25 cellular contexts compared by ENCODE assay signal in genomic region chr13:75264611-75265010, GRCh38.
"Had no signal": no experiment of that assay in that cellular context is flagged by ENCODE, and none has a peak within 500 bp of the region (broad histone marks: within the 10 kb centered on the region; RNA-seq: fewer than 3 reads in every experiment).

No MANE protein-coding gene starts in this region.

- H3K9me3 Mint-ChIP-seq: activated CD4-positive, alpha-beta T cell treated with anti-CD3 and anti-CD28 coated beads, Interleukin-2, amount 10 ng/mL, durations not matched to agents 7 days and 5 days; activated naive CD8-positive, alpha-beta T cell treated with anti-CD3 and anti-CD28 coated beads for 36 hours; activated T-cell treated with anti-CD3 and anti-CD28 coated beads, Interleukin-2, amount 50 U/mL, for 24 hours; activated T-helper 17 cell treated with anti-CD3 and anti-CD28 coated beads, Interleukin-2, amount 50 U/mL, for 72 hours; central memory CD8-positive, alpha-beta T cell; effector memory CD8-positive, alpha-beta T cell had no signal

- H3K4me1 ChIP-seq: breast epithelium, colonic mucosa, uterus had no signal

- H3K27me3 ChIP-seq: breast epithelium, colonic mucosa, dorsolateral prefrontal cortex, hepatocyte, uterus had no signal

- H3K4me1 Mint-ChIP-seq: activated CD4-positive, alpha-beta T cell treated with anti-CD3 and anti-CD28 coated beads, Interleukin-2, amount 10 ng/mL, durations not matched to agents 7 days and 5 days; activated T-helper 17 cell treated with anti-CD3 and anti-CD28 coated beads, Interleukin-2, amount 50 U/mL, for 72 hours; central memory CD8-positive, alpha-beta T cell; nephron; stimulated activated naive B cell treated with anti-CD40 and anti-IgM and Interleukin-4, amounts not matched to agents 10 μg/mL and 1 μg/mL and 100 μg/mL, for 72 hours had no signal

- H3K9me3 ChIP-seq: breast epithelium, colonic mucosa, uterus had no signal

- H3K36me3 ChIP-seq: breast epithelium, colonic mucosa, uterus, WERI-Rb-1 had no signal

- ATAC-seq: activated T-helper 17 cell treated with anti-CD3 and anti-CD28 coated beads, Interleukin-2, amount 50 U/mL, for 72 hours; effector memory CD8-positive, alpha-beta T cell; esophagus mucosa; left cardiac atrium; sciatic nerve; stimulated activated naive B cell treated with anti-CD40 and anti-IgM and Interleukin-4, amounts not matched to agents 10 μg/mL and 1 μg/mL and 100 μg/mL, for 72 hours had no signal

- H3K27ac Mint-ChIP-seq: activated CD4-positive, alpha-beta T cell treated with anti-CD3 and anti-CD28 coated beads, Interleukin-2, amount 10 ng/mL, durations not matched to agents 7 days and 5 days; activated naive CD8-positive, alpha-beta T cell treated with anti-CD3 and anti-CD28 coated beads for 36 hours; activated T-cell treated with anti-CD3 and anti-CD28 coated beads, Interleukin-2, amount 50 U/mL, for 24 hours; activated T-helper 17 cell treated with anti-CD3 and anti-CD28 coated beads, Interleukin-2, amount 50 U/mL, for 72 hours; effector memory CD8-positive, alpha-beta T cell; nephron; stimulated activated naive B cell treated with anti-CD40 and anti-IgM and Interleukin-4, amounts not matched to agents 10 μg/mL and 1 μg/mL and 100 μg/mL, for 72 hours had no signal

- DNase-seq: activated CD4-positive, alpha-beta T cell treated with anti-CD3 and anti-CD28 coated beads, Interleukin-2, amount 10 ng/mL, durations not matched to agents 7 days and 5 days; activated CD4-positive, CD25-positive, alpha-beta regulatory T cell treated with anti-CD3 and anti-CD28 coated beads, Interleukin-2, amount 50 U/mL, for 72 hours; activated CD8-positive, alpha-beta memory T cell treated with anti-CD3 and anti-CD28 coated beads for 24 hours; activated CD8-positive, alpha-beta memory T cell treated with anti-CD3 and anti-CD28 coated beads, Interleukin-2, amount 50 U/mL, for 4 hours; activated naive CD8-positive, alpha-beta T cell treated with anti-CD3 and anti-CD28 coated beads for 36 hours; activated T-cell treated with anti-CD3 and anti-CD28 coated beads, Interleukin-2, amount 50 U/mL, for 24 hours; colonic mucosa; dorsolateral prefrontal cortex; effector memory CD8-positive, alpha-beta T cell; glutamatergic neuron; left cardiac atrium; nucleus accumbens; stimulated activated CD4-positive, alpha-beta T cell treated with anti-CD3 and anti-CD28 coated beads, Interleukin-2, amount 100 ng/mL, for 48 hours; stimulated activated CD8-positive, alpha-beta memory T cell treated with anti-CD3 and anti-CD28 coated beads, Interleukin-4, amount 100 ng/mL, for 48 hours; stimulated activated naive B cell treated with anti-CD40 and anti-IgM and Interleukin-4, amounts not matched to agents 10 μg/mL and 1 μg/mL and 100 μg/mL, for 72 hours; uterus; WERI-Rb-1 had no signal

- H3K36me3 Mint-ChIP-seq: activated naive CD8-positive, alpha-beta T cell treated with anti-CD3 and anti-CD28 coated beads for 36 hours had no signal

- H3K4me3 Mint-ChIP-seq: activated CD4-positive, alpha-beta T cell treated with anti-CD3 and anti-CD28 coated beads, Interleukin-2, amount 10 ng/mL, durations not matched to agents 7 days and 5 days; activated naive CD8-positive, alpha-beta T cell treated with anti-CD3 and anti-CD28 coated beads for 36 hours; activated T-cell treated with anti-CD3 and anti-CD28 coated beads, Interleukin-2, amount 50 U/mL, for 24 hours; activated T-helper 17 cell treated with anti-CD3 and anti-CD28 coated beads, Interleukin-2, amount 50 U/mL, for 72 hours; central memory CD8-positive, alpha-beta T cell; effector memory CD8-positive, alpha-beta T cell; nephron; stimulated activated naive B cell treated with anti-CD40 and anti-IgM and Interleukin-4, amounts not matched to agents 10 μg/mL and 1 μg/mL and 100 μg/mL, for 72 hours had no signal

- H3K27me3 Mint-ChIP-seq: activated CD4-positive, alpha-beta T cell treated with anti-CD3 and anti-CD28 coated beads, Interleukin-2, amount 10 ng/mL, durations not matched to agents 7 days and 5 days; activated naive CD8-positive, alpha-beta T cell treated with anti-CD3 and anti-CD28 coated beads for 36 hours; activated T-cell treated with anti-CD3 and anti-CD28 coated beads, Interleukin-2, amount 50 U/mL, for 24 hours; activated T-helper 17 cell treated with anti-CD3 and anti-CD28 coated beads, Interleukin-2, amount 50 U/mL, for 72 hours; stimulated activated naive B cell treated with anti-CD40 and anti-IgM and Interleukin-4, amounts not matched to agents 10 μg/mL and 1 μg/mL and 100 μg/mL, for 72 hours had no signal

- H3K4me3 ChIP-seq: breast epithelium, colonic mucosa, dorsolateral prefrontal cortex, hepatocyte, smooth muscle cell, uterus had no signal
